Comparison of ENCODE assay signal across 8 cellular contexts in the genomic region with DNA sequence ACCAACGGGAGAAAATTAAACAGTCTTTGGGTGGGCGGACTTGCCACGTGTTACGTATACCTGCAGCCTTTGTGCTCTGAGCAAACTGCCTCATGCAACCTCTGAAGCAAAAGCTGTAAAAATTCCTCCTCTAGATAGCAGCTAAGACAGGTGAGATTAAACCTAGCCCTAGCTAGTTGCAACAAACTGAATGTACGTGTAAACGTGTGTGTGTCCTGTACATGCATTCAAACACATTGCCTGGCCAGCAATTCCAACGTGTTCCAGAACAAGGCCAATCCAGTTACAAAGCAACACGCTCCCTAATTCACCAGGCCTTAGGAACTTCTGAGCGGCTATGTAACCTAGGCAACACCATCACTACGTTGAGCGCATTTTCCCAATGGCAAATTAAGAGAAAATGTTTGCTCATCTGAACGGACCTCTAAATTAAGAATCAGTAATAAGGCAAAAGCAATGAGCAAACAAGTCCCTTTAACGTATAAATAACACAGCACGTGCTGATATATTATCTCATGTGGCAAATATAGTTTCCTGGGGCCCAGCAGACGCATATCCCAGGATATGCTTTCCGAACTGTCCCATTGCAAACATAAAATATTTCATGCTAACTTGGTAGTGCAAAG. TPM values are rescaled to one million over a fixed set of nuclear protein-coding genes. Genes with fewer than 3 reads are reported as not detected.
DNase-seq lines count a peak whose midpoint lies in the region; ATAC-seq and TF ChIP-seq lines count a peak whose summit lies in the region.

No MANE protein-coding gene starts in this region.

- peaks cover 9% of the 10 kb centered on the region for H3K27me3 Mint-ChIP-seq in MCF 10A (ENCODE audit: insufficient read depth, unreplicated experiment)

- POLR2A ChIA-PET in MCF 10A (lab: Yijun Ruan, JAX), result interaction anchor here (0.6 to 1.0 kb wide), 5 partner anchors 9 to 668 kb away, joined by 3 to 4 read pairs (median 3); no protein-coding TSS in a partner anchor

- H3K27me3 ChIP-seq in OCI-LY1 (ENCODE audit: insufficient read depth, low read length), result no peaks in the 10 kb centered on the region

- no peaks in the 10 kb centered on the region for H3K9me3 ChIP-seq in OCI-LY1 (ENCODE audit: low read length)

- peak overlapping the region; percentile 100 for H3K4me3 Mint-ChIP-seq in MCF 10A (ENCODE audit: unreplicated experiment)

- H3F3A ChIP-seq in OCI-LY1 (ENCODE audit: insufficient read depth, low read length), result no peaks in the 10 kb centered on the region

- peak; percentile 6 for ATAC-seq in HG02610 (IDR thresholded peaks at IDR 0.05; ENCODE audit: unreplicated experiment)
- no peak for ATAC-seq in HG03439 (IDR thresholded peaks at IDR 0.05; ENCODE audit: unreplicated experiment)

- H3K4me2 ChIP-seq in OCI-LY1 (ENCODE audit: low read length), result peak overlapping the region; percentile 84

- no peaks in the 10 kb centered on the region for H3K9me3 Mint-ChIP-seq in MCF 10A (ENCODE audit: unreplicated experiment)

- H3K79me2 ChIP-seq in OCI-LY1 (ENCODE audit: insufficient read depth, low read length), result peaks cover 15% of the 10 kb centered on the region

- H3K4me1 ChIP-seq in OCI-LY1 (ENCODE audit: insufficient read depth, low read length, severe bottlenecking), result peaks cover 16% of the 10 kb centered on the region

- H3K36me3 ChIP-seq in OCI-LY1 (ENCODE audit: insufficient read depth, low read length), result peaks cover 33% of the 10 kb centered on the region

- no peak for TF ChIP-seq CTCF in OCI-LY1 (IDR thresholded peaks at IDR 0.05; ENCODE audit: low read length)
- TF ChIP-seq CTCF in MCF 10A (IDR thresholded peaks at IDR 0.05; ENCODE audit: unreplicated experiment), result no peak

- no TSS peak for BruUV-seq in MCF 10A (replicated peaks; lab: Mats Ljungman, UMichigan)

- peaks cover 41% of the 10 kb centered on the region for H3K36me3 Mint-ChIP-seq in MCF 10A (ENCODE audit: insufficient read depth, unreplicated experiment)

- H4K20me1 ChIP-seq in OCI-LY1 (ENCODE audit: insufficient read depth, low read length), result no peaks in the 10 kb centered on the region

- peaks cover 7% of the 10 kb centered on the region for H3K4me1 Mint-ChIP-seq in MCF 10A (ENCODE audit: insufficient read depth, unreplicated experiment)

- H3K9me2 ChIP-seq in OCI-LY1 (ENCODE audit: low read depth, low read length), result no peaks in the 10 kb centered on the region

- H3K9ac ChIP-seq in OCI-LY1 (ENCODE audit: low read length), result peak overlapping the region; percentile 90

- H3K27ac ChIP-seq in OCI-LY1 (ENCODE audit: low read depth, low read length, poor library complexity, severe bottlenecking) (no peak overlapping the region), skin epidermis (peak overlapping the region; percentile 68 to 97 (median 92))

- DNase-seq in NCI-H2081 (lab: John Stamatoyannopoulos, UW), result peak; percentile 0 to 45
- DNase-seq in NCI-H2081 treated with DMSO at 0.1 percent for 48 hours (lab: John Stamatoyannopoulos, UW), result no peak
- DNase-seq in MCF 10A (ENCODE audit: unreplicated experiment), result peak; percentile 52
- peak; percentile 57 for DNase-seq in inferior parietal cortex (ENCODE audit: extremely low spot score)

- peak overlapping the region; percentile 71 for H2AFZ ChIP-seq in OCI-LY1 (ENCODE audit: low read length)

- H3K27ac Mint-ChIP-seq in MCF 10A (ENCODE audit: low read depth, unreplicated experiment), result peak overlapping the region; percentile 97

- intact Hi-C loops in MCF 10A (cut with micrococcal nuclease), result loop anchor here (1.0 to 2.0 kb wide), 3 partner anchors 50 to 380 kb away; a partner anchor contains a TSS

- CTCF ChIA-PET in MCF 10A (lab: Yijun Ruan, JAX), result interaction anchor here (0.6 kb wide), 1 partner anchor 645 kb away, joined by 3 read pairs; no protein-coding TSS in a partner anchor

- H3K4me3 ChIP-seq in OCI-LY1 (ENCODE audit: low read depth, low read length, poor library complexity, severe bottlenecking), result peak overlapping the region; percentile 95
- H3K4me3 ChIP-seq in skin epidermis, result peak overlapping the region; percentile 76 to 95 (median 85)

RNA-seq across cellular contexts. Expression of a gene that starts 0.8 kb away (rescaled TPM):
- total RNA-seq in MCF 10A (2022), result 29.2 and 36.6 TPM in 2 replicates

RNA-seq across cellular contexts. Expression of a gene that starts 46.4 kb away (rescaled TPM):
- 6.4 and 9.3 TPM in 2 replicates for total RNA-seq in MCF 10A (2022)

RNA-seq across cellular contexts. Expression of a gene that starts 50.3 kb away (rescaled TPM):
- 15.8 and 19.2 TPM in 2 replicates for total RNA-seq in MCF 10A (2022)

RNA-seq across cellular contexts. Expression of a gene that starts 50.7 kb away (rescaled TPM):
- total RNA-seq in MCF 10A (2022), result 6.3 and 7.0 TPM in 2 replicates
